Comparison of ENCODE assay signal across 9 cellular contexts in genomic region chr10:103983367-103983911, GRCh38. TPM values are rescaled to one million over a fixed set of nuclear protein-coding genes. Genes with fewer than 3 reads are reported as not detected.
DNase-seq lines count a peak whose midpoint lies in the region; ATAC-seq, FAIRE-seq and TF ChIP-seq lines count a peak whose summit lies in the region.
"Had no signal": no experiment of that assay in that cellular context is flagged by ENCODE, and none has a peak within 500 bp of the region (broad histone marks: within the 10 kb centered on the region; RNA-seq: fewer than 3 reads in every experiment).

No MANE protein-coding gene starts in this region.

- peaks cover 10% of the 10 kb centered on the region for H3K4me1 ChIP-seq in GM23338 (ENCODE audit: insufficient read depth)
- H3K4me1 ChIP-seq in keratinocyte (ENCODE audit: control insufficient read depth, extremely low read depth, insufficient read depth, low read length), result peaks cover 15% of the 10 kb centered on the region
- H3K4me1 ChIP-seq in A673 (ENCODE audit: insufficient read depth, low read length, poor library complexity, severe bottlenecking), result peaks cover 41% of the 10 kb centered on the region

- no peak overlapping the region for H3K9ac ChIP-seq in keratinocyte (ENCODE audit: control insufficient read depth, extremely low read depth, insufficient read depth, low read length)

- no peaks in the 10 kb centered on the region for H3K36me3 Mint-ChIP-seq in GM23338 (ENCODE audit: low read depth)

- H3F3A ChIP-seq in GM23338 (replicated peaks; ENCODE audit: low read depth), result no peaks in the 10 kb centered on the region

- H3K9me3 Mint-ChIP-seq in GM23338, result no peaks in the 10 kb centered on the region

- H3K9me2 ChIP-seq in GM23338 (ENCODE audit: insufficient read depth), result no peaks in the 10 kb centered on the region

- intact Hi-C loops in A673 (cut with micrococcal nuclease; ENCODE audit: unreplicated experiment), result no loop called here

- peak; percentile 79 for ATAC-seq in GM18858 (IDR thresholded peaks at IDR 0.05; ENCODE audit: unreplicated experiment)
- ATAC-seq in GM23338, result no peak

- no peak overlapping the region for H2AFZ ChIP-seq in GM23338
- no peak overlapping the region for H2AFZ ChIP-seq in keratinocyte (ENCODE audit: control insufficient read depth, low read length)

- dilution Hi-C loops in keratinocyte (cut with MboI; ENCODE audit: extremely low pct_ligation_motif_present, low sequenced_read_pairs), result no loop called here

- no peaks in the 10 kb centered on the region for H3K9me1 ChIP-seq in keratinocyte (ENCODE audit: control insufficient read depth, extremely low read depth, insufficient read depth, low read length)

- peak overlapping the region; percentile 33; the same call in 1 of the 2 replicates for H3K27ac ChIP-seq in GM23338 (ENCODE audit: low read depth)
- no peak overlapping the region for H3K27ac ChIP-seq in keratinocyte (ENCODE audit: control insufficient read depth, insufficient read depth, low read length)
- H3K27ac ChIP-seq in A673 (ENCODE audit: low read depth, low read length, poor library complexity, severe bottlenecking), result no peak overlapping the region
- H3K27ac ChIP-seq: thoracic aorta had no signal

- H3K4me3 ChIP-seq in GM23338 (no peak overlapping the region), keratinocyte (ENCODE audit: control insufficient read depth in 2 of 3, extremely low read depth in 1 of 3, insufficient read depth in 2 of 3, low read depth in 1 of 3, low read length in 3 of 3) (no peak overlapping the region), A673 (ENCODE audit: low read depth, low read length, poor library complexity, severe bottlenecking) (no peak overlapping the region)
- H3K4me3 ChIP-seq: thoracic aorta had no signal

- DNase-seq in GM23338 (ENCODE audit: low spot score), result peak; percentile 7
- peak; percentile 17 for DNase-seq in M059J (ENCODE audit: low read depth)
- no peak for DNase-seq in keratinocyte (ENCODE audit: low read depth, low spot score)
- DNase-seq in G401 (ENCODE audit: low spot score), result no peak
- no peak for DNase-seq in T-helper 9 cell
- DNase-seq in A673 (ENCODE audit: low spot score), result no peak
- DNase-seq in medulla oblongata (ENCODE audit: extremely low spot score), result no peak

- no peak overlapping the region; the same call in 1 of the 2 replicates for H3K27ac Mint-ChIP-seq in GM23338

- peak; percentile 59 for FAIRE-seq in keratinocyte (lab: Jason Lieb, UNC)

- 0 out of 2 replicates have a peak, but pooled peaks cover 4% of the 10 kb centered on the region for H4K20me1 ChIP-seq in GM23338 (replicated peaks; ENCODE audit: insufficient read depth)
- peaks cover 20% of the 10 kb centered on the region for H4K20me1 ChIP-seq in keratinocyte (ENCODE audit: control insufficient read depth, extremely low read depth, insufficient read depth, low read length)

- H3K9me3 ChIP-seq in keratinocyte (ENCODE audit: control insufficient read depth, low read depth, low read length), result no peaks in the 10 kb centered on the region
- no peaks in the 10 kb centered on the region for H3K9me3 ChIP-seq in A673 (ENCODE audit: low read depth, low read length, poor library complexity, severe bottlenecking)
- H3K9me3 ChIP-seq: thoracic aorta had no signal

- H3K4me2 ChIP-seq in GM23338, result no peak overlapping the region
- H3K4me2 ChIP-seq in keratinocyte (ENCODE audit: control insufficient read depth, extremely low read depth, insufficient read depth, low read depth, low read length), result no peak overlapping the region

- H3K79me2 ChIP-seq in GM23338 (replicated peaks; ENCODE audit: insufficient read depth) (peaks cover 20% of the 10 kb centered on the region; the same call in 1 of the 2 replicates), keratinocyte (ENCODE audit: control insufficient read depth, insufficient read depth, low read length) (peaks cover 97% of the 10 kb centered on the region)

- in situ Hi-C loops in G401 (cut with HindIII; ENCODE audit: low sequenced_read_pairs), result no loop called here

- BruUV-seq in A673 (replicated peaks; lab: Mats Ljungman, UMichigan), result no TSS peak

- peaks cover 13% of the 10 kb centered on the region for H3K4me1 Mint-ChIP-seq in GM23338

- CTCF ChIA-PET in A673 (lab: Charles Lee), result interaction anchor here (0.6 to 0.7 kb wide), 2 partner anchors 17 to 415 kb away, joined by 3 to 4 read pairs; no protein-coding TSS in a partner anchor

- no peak overlapping the region; the same call in 2 of the 3 replicates for H3K4me3 Mint-ChIP-seq in GM23338

- no peak for TF ChIP-seq CTCF in GM23338 (conservative IDR thresholded peaks at IDR 0.05; ENCODE audit: low read depth in 2 of 2)
- TF ChIP-seq CTCF in keratinocyte (optimal IDR thresholded peaks at IDR 0.05 in 1 of 3, IDR thresholded peaks at IDR 0.05 in 1 of 3, conservative IDR thresholded peaks at IDR 0.05 in 1 of 3; ENCODE audit: extremely low read depth in 1 of 3, insufficient read depth in 2 of 3, low read length in 3 of 3), result no peak
- TF ChIP-seq CTCF in A673 (conservative IDR thresholded peaks at IDR 0.05; ENCODE audit: low read depth, low read length), result no peak

- no peaks in the 10 kb centered on the region for H3K27me3 Mint-ChIP-seq in GM23338 (ENCODE audit: insufficient read depth, low read depth, poor library complexity)

- POLR2A ChIA-PET in A673 (lab: Charles Lee; ENCODE audit: low non-redundant PET), result no interaction called here

- H3K27me3 ChIP-seq in GM23338 (ENCODE audit: insufficient read depth) (no peaks in the 10 kb centered on the region), keratinocyte (ENCODE audit: control insufficient read depth, extremely low read depth, insufficient read depth, low read length) (no peaks in the 10 kb centered on the region), A673 (replicated peaks; ENCODE audit: insufficient read depth, low read depth, low read length, poor library complexity) (no peaks in the 10 kb centered on the region)

- H3K36me3 ChIP-seq in GM23338 (ENCODE audit: insufficient read depth) (no peaks in the 10 kb centered on the region), keratinocyte (ENCODE audit: control insufficient read depth in 2 of 2, extremely low read depth in 1 of 2, insufficient read depth in 2 of 2, low read length in 2 of 2) (no peaks in the 10 kb centered on the region), A673 (ENCODE audit: insufficient read depth, low read length, poor library complexity, severe bottlenecking) (no peaks in the 10 kb centered on the region)
- H3K36me3 ChIP-seq: thoracic aorta had no signal

TF ChIP-seq in GM23338, 12 proteins besides CTCF, POLR2A, EP300 and RAD21 (continues in another document):
- TF ChIP-seq JUNB (IDR thresholded peaks at IDR 0.05; ENCODE audit: unreplicated experiment), result no peak
- TF ChIP-seq ZNF331 (CRISPR knock-in tag; IDR thresholded peaks at IDR 0.05; ENCODE audit: low read depth), result no peak
- TF ChIP-seq STAT1 (IDR thresholded peaks at IDR 0.05; ENCODE audit: unreplicated experiment), result no peak
- no peak for TF ChIP-seq EZH2 (IDR thresholded peaks at IDR 0.05; ENCODE audit: low read depth, unreplicated experiment)
- TF ChIP-seq CREB1 (CRISPR knock-in tag; IDR thresholded peaks at IDR 0.05; ENCODE audit: low read depth), result no peak
- no peak for TF ChIP-seq EZH2phosphoT487 (IDR thresholded peaks at IDR 0.05; ENCODE audit: unreplicated experiment)
- TF ChIP-seq ZNF114 (CRISPR knock-in tag; IDR thresholded peaks at IDR 0.05), result no peak
- TF ChIP-seq, protein P1, sequence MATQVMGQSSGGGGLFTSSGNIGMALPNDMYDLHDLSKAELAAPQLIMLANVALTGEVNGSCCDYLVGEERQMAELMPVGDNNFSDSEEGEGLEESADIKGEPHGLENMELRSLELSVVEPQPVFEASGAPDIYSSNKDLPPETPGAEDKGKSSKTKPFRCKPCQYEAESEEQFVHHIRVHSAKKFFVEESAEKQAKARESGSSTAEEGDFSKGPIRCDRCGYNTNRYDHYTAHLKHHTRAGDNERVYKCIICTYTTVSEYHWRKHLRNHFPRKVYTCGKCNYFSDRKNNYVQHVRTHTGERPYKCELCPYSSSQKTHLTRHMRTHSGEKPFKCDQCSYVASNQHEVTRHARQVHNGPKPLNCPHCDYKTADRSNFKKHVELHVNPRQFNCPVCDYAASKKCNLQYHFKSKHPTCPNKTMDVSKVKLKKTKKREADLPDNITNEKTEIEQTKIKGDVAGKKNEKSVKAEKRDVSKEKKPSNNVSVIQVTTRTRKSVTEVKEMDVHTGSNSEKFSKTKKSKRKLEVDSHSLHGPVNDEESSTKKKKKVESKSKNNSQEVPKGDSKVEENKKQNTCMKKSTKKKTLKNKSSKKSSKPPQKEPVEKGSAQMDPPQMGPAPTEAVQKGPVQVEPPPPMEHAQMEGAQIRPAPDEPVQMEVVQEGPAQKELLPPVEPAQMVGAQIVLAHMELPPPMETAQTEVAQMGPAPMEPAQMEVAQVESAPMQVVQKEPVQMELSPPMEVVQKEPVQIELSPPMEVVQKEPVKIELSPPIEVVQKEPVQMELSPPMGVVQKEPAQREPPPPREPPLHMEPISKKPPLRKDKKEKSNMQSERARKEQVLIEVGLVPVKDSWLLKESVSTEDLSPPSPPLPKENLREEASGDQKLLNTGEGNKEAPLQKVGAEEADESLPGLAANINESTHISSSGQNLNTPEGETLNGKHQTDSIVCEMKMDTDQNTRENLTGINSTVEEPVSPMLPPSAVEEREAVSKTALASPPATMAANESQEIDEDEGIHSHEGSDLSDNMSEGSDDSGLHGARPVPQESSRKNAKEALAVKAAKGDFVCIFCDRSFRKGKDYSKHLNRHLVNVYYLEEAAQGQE (IDR thresholded peaks at IDR 0.05; ENCODE audit: unreplicated experiment), result no peak

RNA-seq across cellular contexts. Expression of gene SLK, which starts 16.5 kb away (rescaled TPM):
- 21.5 and 25.8 TPM in 2 replicates for total RNA-seq in GM23338 (2014; rRNA removed; shearing (Covaris generic))
- polyA plus RNA-seq in GM23338 (2016; fragmentation: Nextera tagmentation; extraction: Ambion mirVana) (7.1 and 8.4 TPM in 2 replicates), keratinocyte (21.3 to 36.7 TPM (median 21.7 TPM) in 3 replicates)
- 18.7 and 22.1 TPM in 2 replicates for total RNA-seq in M059J (2014; rRNA removed; shearing (Covaris generic))
- polyA plus RNA-seq in keratinocyte (2011; ENCODE audit: low read depth), result 178 TPM
- polyA plus RNA-seq in keratinocyte (2011; cell fraction: cytosol; rRNA removed), result 15.1 and 26.3 TPM in 2 replicates
- 30.1 and 47.4 TPM in 2 replicates for polyA plus RNA-seq in keratinocyte (2011; cell fraction: nucleus; rRNA removed)
- polyA plus RNA-seq in keratinocyte (2012; ENCODE audit: low replicate concordance), result 43.0 and 47.2 TPM in 2 replicates
- 7.7 to 42.1 TPM (median 14.2 TPM) in 3 replicates for polyA minus RNA-seq in keratinocyte
- 23.4 TPM for polyA minus RNA-seq in keratinocyte (2011; cell fraction: cytosol; rRNA and poly(A)+ RNA removed)
- polyA minus RNA-seq in keratinocyte (2011; cell fraction: nucleus; rRNA and poly(A)+ RNA removed), result 27.4 and 57.8 TPM in 2 replicates
- 33.2 and 38.0 TPM in 2 replicates for total RNA-seq in G401 (2014; rRNA removed; shearing (Covaris generic))
- total RNA-seq in A673 (2021), result 39.1 and 41.0 TPM in 2 replicates

Comparison
In these comparisons a context has a peak if more than half of its experiments do, and no peak if none do; other contexts are left out.
1. DNase-seq: peak in GM23338 (single experiment) and M059J (single experiment); none in keratinocyte (single experiment), G401 (single experiment), T-helper 9 cell (single experiment), A673 (single experiment) and medulla oblongata (single experiment).